9 cellular contexts compared by ENCODE assay signal in genomic region chr11:29446132-29446531, GRCh38.
"Had no signal": no experiment of that assay in that cellular context is flagged by ENCODE, and none has a peak within 500 bp of the region (broad histone marks: within the 10 kb centered on the region; RNA-seq: fewer than 3 reads in every experiment).

No MANE protein-coding gene starts in this region.

- H3K9ac ChIP-seq: GM23248 had no signal

- H3K9me3 ChIP-seq: HAP-1 had no signal

- H3K27ac Mint-ChIP-seq: HFFc6, IgD-negative memory B cell had no signal

- H3K9me3 Mint-ChIP-seq: HFFc6, IgD-negative memory B cell had no signal

- H3K27me3 Mint-ChIP-seq: IgD-negative memory B cell had no signal

- H3K36me3 ChIP-seq: HAP-1 had no signal

- H3K4me3 Mint-ChIP-seq: HFFc6, IgD-negative memory B cell had no signal

- ATAC-seq: HCT116, HepG2 had no signal

- H3K4me3 ChIP-seq: GM23248, HAP-1 had no signal

- DNase-seq: GM23248, GOT3, H7, HFFc6 had no signal

- H3K27ac ChIP-seq: GM23248, HL-60 had no signal

- H3K4me1 ChIP-seq: HAP-1 had no signal

- H3K36me3 Mint-ChIP-seq: IgD-negative memory B cell had no signal
